Comparison of ENCODE assay signal across 9 cellular contexts in the genomic region with DNA sequence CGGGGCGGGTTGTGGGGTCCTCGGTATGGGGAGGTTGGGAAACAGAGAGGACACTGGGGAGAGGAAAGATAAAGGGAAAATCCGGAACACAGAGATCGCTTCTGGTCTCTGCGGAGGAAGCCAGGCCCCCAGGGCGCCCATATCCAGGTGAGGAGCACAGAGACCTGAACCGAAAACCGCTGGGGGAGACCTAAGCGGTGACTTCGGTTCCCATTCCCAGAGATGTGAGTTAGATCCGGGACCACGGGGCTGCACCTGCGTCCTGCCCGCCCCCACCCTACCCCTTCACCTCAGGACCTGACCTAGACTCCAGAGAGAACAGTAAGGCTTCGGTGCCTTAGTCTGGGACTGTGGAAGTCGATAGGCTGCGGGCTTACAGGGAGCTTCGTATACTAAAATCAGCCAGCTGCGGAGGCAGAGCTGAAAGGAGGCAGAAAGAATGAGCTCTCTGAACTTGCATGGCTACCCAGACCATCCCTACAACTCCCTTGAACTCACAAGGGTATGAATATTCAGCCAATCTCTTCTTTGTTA. TPM values are rescaled to one million over a fixed set of nuclear protein-coding genes. Genes with fewer than 3 reads are reported as not detected.
DNase-seq lines count a peak whose midpoint lies in the region; ATAC-seq, FAIRE-seq and TF ChIP-seq lines count a peak whose summit lies in the region.
"Had no signal": no experiment of that assay in that cellular context is flagged by ENCODE, and none has a peak within 500 bp of the region (broad histone marks: within the 10 kb centered on the region; RNA-seq: fewer than 3 reads in every experiment).

No MANE protein-coding gene starts in this region.

- no peaks in the 10 kb centered on the region for H3K27me3 Mint-ChIP-seq in CD4-positive, CD25-positive, alpha-beta regulatory T cell

- DNase-seq in CD4-positive, CD25-positive, alpha-beta regulatory T cell: peak in 1 of 3 donors; percentile 40
- DNase-seq in GM19239 (ENCODE audit: insufficient read length, low spot score): no peak
- no peak for DNase-seq in SK-N-SH
- peak; percentile 92 for DNase-seq in esophagus muscularis mucosa (ENCODE audit: extremely low spot score)
- no peak for DNase-seq in dedifferentiated amniotic fluid mesenchymal stem cell (ENCODE audit: extremely low spot score)
- no peak for DNase-seq in GM10248 (ENCODE audit: extremely low spot score)

- H3K9ac ChIP-seq in SK-N-SH: peak overlapping the region; percentile 99

- H3F3A ChIP-seq in SK-N-SH (replicated peaks; ENCODE audit: insufficient read depth): peaks cover 18% of the 10 kb centered on the region

- intact Hi-C loops in esophagus muscularis mucosa (cut with DNase I): loop anchor here (10.0 kb wide), 1 partner anchor 259 kb away; no protein-coding TSS in a partner anchor

- H3K4me3 ChIP-seq in CD4-positive, CD25-positive, alpha-beta regulatory T cell (ENCODE audit: low read depth, low read length): peak overlapping the region; percentile 81
- H3K4me3 ChIP-seq in SK-N-SH (ENCODE audit: low read depth in 2 of 2, low read length in 1 of 2) (peak overlapping the region; percentile 95 to 98), esophagus muscularis mucosa (peak overlapping the region; percentile 91 to 100 (median 92)), neuron (ENCODE audit: low read length) (peak overlapping the region; percentile 97)

- H3K27me3 ChIP-seq in CD4-positive, CD25-positive, alpha-beta regulatory T cell (ENCODE audit: control insufficient read depth, insufficient read depth, low read length): no peaks in the 10 kb centered on the region
- H3K27me3 ChIP-seq in SK-N-SH (ENCODE audit: insufficient read depth) (no peaks in the 10 kb centered on the region), esophagus muscularis mucosa (no peaks in the 10 kb centered on the region), neuron (ENCODE audit: insufficient read depth, low read length) (no peaks in the 10 kb centered on the region)

- POLR2A ChIA-PET in SK-N-SH (lab: Yijun Ruan, JAX): no interaction called here
- POLR2A ChIA-PET in GM10248 (lab: Yijun Ruan, JAX): no interaction called here

- H3K36me3 ChIP-seq in CD4-positive, CD25-positive, alpha-beta regulatory T cell (ENCODE audit: control insufficient read depth, insufficient read depth, low read length): no peaks in the 10 kb centered on the region
- peaks cover 2 to 4% of the 10 kb centered on the region in 2 experiments for H3K36me3 ChIP-seq in SK-N-SH (replicated peaks in 1 of 2; ENCODE audit: control insufficient read depth in 1 of 2, insufficient read depth in 2 of 2, low read length in 1 of 2)
- no peaks in the 10 kb centered on the region for H3K36me3 ChIP-seq in esophagus muscularis mucosa
- peaks cover 2% of the 10 kb centered on the region for H3K36me3 ChIP-seq in neuron (ENCODE audit: insufficient read depth, low read length)

- H4K20me1 ChIP-seq in SK-N-SH (ENCODE audit: insufficient read depth): peaks cover 40% of the 10 kb centered on the region

- peak overlapping the region; percentile 80 for H2AFZ ChIP-seq in SK-N-SH (ENCODE audit: low read depth)
- peak overlapping the region; percentile 96 for H2AFZ ChIP-seq in neuron (ENCODE audit: low read depth, low read length)

- no peak for TF ChIP-seq POLR2A in esophagus muscularis mucosa (IDR thresholded peaks at IDR 0.05; ENCODE audit: low read depth)

- H3K79me2 ChIP-seq in SK-N-SH (ENCODE audit: insufficient read depth): peaks cover 45% of the 10 kb centered on the region

- H3K36me3 Mint-ChIP-seq in CD4-positive, CD25-positive, alpha-beta regulatory T cell: peaks cover 3% of the 10 kb centered on the region

- no peaks in the 10 kb centered on the region for H3K9me3 ChIP-seq in CD4-positive, CD25-positive, alpha-beta regulatory T cell (ENCODE audit: control insufficient read depth in 2 of 2, low read length in 2 of 2)
- no peaks in the 10 kb centered on the region for H3K9me3 ChIP-seq in SK-N-SH
- no peaks in the 10 kb centered on the region for H3K9me3 ChIP-seq in esophagus muscularis mucosa
- no peaks in the 10 kb centered on the region for H3K9me3 ChIP-seq in neuron (ENCODE audit: low read length)

- no peak for TF ChIP-seq CTCF in SK-N-SH (IDR thresholded peaks at IDR 0.05)
- TF ChIP-seq CTCF in esophagus muscularis mucosa (IDR thresholded peaks at IDR 0.05): no peak
- no peak for TF ChIP-seq CTCF in GM10248 (IDR thresholded peaks at IDR 0.05; ENCODE audit: control extremely low read depth, extremely low read depth, low read depth, missing control alignments)

- H3K4me1 Mint-ChIP-seq in CD4-positive, CD25-positive, alpha-beta regulatory T cell: peaks cover 14 to 59% (median 39%) of the 10 kb centered on the region in 4 donors

- peak; percentile 2 to 9 for ATAC-seq in CD4-positive, CD25-positive, alpha-beta regulatory T cell (ENCODE audit: low read depth in 2 of 2)
- peak; percentile 2 for ATAC-seq in HG03439 (IDR thresholded peaks at IDR 0.05; ENCODE audit: unreplicated experiment)

- CTCF ChIA-PET in SK-N-SH (lab: Yijun Ruan, JAX) (interaction anchor here (0.8 to 5.6 kb wide), 7 partner anchors 29 to 254 kb away, joined by 3 to 74 read pairs (median 5); a partner anchor contains a TSS), GM10248 (lab: Yijun Ruan, JAX) (interaction anchor here (0.6 to 7.9 kb wide), 6 partner anchors 14 to 373 kb away, joined by 3 to 165 read pairs (median 28); no protein-coding TSS in a partner anchor)

- peak overlapping the region; percentile 85 to 100 (median 98) for H3K4me3 Mint-ChIP-seq in CD4-positive, CD25-positive, alpha-beta regulatory T cell

- 2% methylated on average over 15 of the region's 20 CpGs for WGBS in SK-N-SH (ENCODE audit: low lambda C conversion rate)
- WGBS in esophagus muscularis mucosa: 0% methylated on average over 9 of the region's 20 CpGs

- peaks cover 0 to 2% (median 0%) of the 10 kb centered on the region in 7 donors for H3K9me3 Mint-ChIP-seq in CD4-positive, CD25-positive, alpha-beta regulatory T cell

- TF ChIP-seq EP300 in SK-N-SH (IDR thresholded peaks at IDR 0.05; ENCODE audit: borderline replicate concordance in 1 of 2, low read depth in 1 of 2, low read length in 1 of 2): no peak
- no peak for TF ChIP-seq EP300 in esophagus muscularis mucosa (IDR thresholded peaks at IDR 0.05)

- no peak for TF ChIP-seq RAD21 in SK-N-SH (IDR thresholded peaks at IDR 0.05; ENCODE audit: low read length)

- peaks cover 47% of the 10 kb centered on the region for H3K4me1 ChIP-seq in CD4-positive, CD25-positive, alpha-beta regulatory T cell (ENCODE audit: control insufficient read depth, insufficient read depth, low read length, poor library complexity, severe bottlenecking)
- H3K4me1 ChIP-seq in SK-N-SH (ENCODE audit: control insufficient read depth in 1 of 2, insufficient read depth in 2 of 2, low read depth in 1 of 2, low read length in 1 of 2) (peaks cover 10 to 12% of the 10 kb centered on the region in 2 experiments; a peak in 3 of 4 replicates), esophagus muscularis mucosa (peaks cover 25 to 59% (median 52%) of the 10 kb centered on the region in 4 donors), neuron (ENCODE audit: insufficient read depth, low read length) (peaks cover 16% of the 10 kb centered on the region)

- peak overlapping the region; percentile 99 for H3K27ac ChIP-seq in CD4-positive, CD25-positive, alpha-beta regulatory T cell (ENCODE audit: insufficient read depth, low read length, poor library complexity, severe bottlenecking)
- peak overlapping the region; percentile 99 for H3K27ac ChIP-seq in SK-N-SH (ENCODE audit: low read depth in 2 of 2, low read length in 1 of 2)
- peak overlapping the region; percentile 99 to 100 (median 100) for H3K27ac ChIP-seq in esophagus muscularis mucosa (replicated peaks in 1 of 4)

- FAIRE-seq in GM19239 (lab: Jason Lieb, UNC): peak; percentile 42

- H3K9me2 ChIP-seq in SK-N-SH: no peaks in the 10 kb centered on the region

- H3K27ac Mint-ChIP-seq in CD4-positive, CD25-positive, alpha-beta regulatory T cell: peak overlapping the region; percentile 60 to 99 (median 99)

- H3K4me2 ChIP-seq in SK-N-SH: peak overlapping the region; percentile 95

TF ChIP-seq in SK-N-SH, 30 proteins besides CTCF, POLR2A, EP300 and RAD21:
- TF ChIP-seq YY1 (IDR thresholded peaks at IDR 0.05; ENCODE audit: low read depth) (0 out of 2 replicates have a peak, but pooled peaks have one; percentile 8), NRF1 (IDR thresholded peaks at IDR 0.05; ENCODE audit: low read depth, low read length) (no peak)

RNA-seq across cellular contexts. Expression of a gene that starts 0.5 kb away (rescaled TPM):
- total RNA-seq in CD4-positive, CD25-positive, alpha-beta regulatory T cell: 65.8 TPM
- polyA plus RNA-seq in CD4-positive, CD25-positive, alpha-beta regulatory T cell: 10 to 100 TPM; 18.3 to 23.6 (median 19.8) TPM
- 13.0 and 18.2 TPM in 2 replicates for polyA plus RNA-seq in SK-N-SH (2012; rRNA removed)
- polyA plus RNA-seq in SK-N-SH (2012; cell fraction: cytosol; rRNA removed): 18.1 and 22.2 TPM in 2 replicates
- polyA plus RNA-seq in SK-N-SH (2012; cell fraction: nucleus; rRNA removed): 19.0 and 30.7 TPM in 2 replicates
- total RNA-seq in esophagus muscularis mucosa: 10 to 100 TPM; 50.0 to 73.1 (median 53.6) TPM

RNA-seq across cellular contexts. Expression of a gene that starts 50.5 kb away (rescaled TPM):
- total RNA-seq in CD4-positive, CD25-positive, alpha-beta regulatory T cell: not detected
- not detected for polyA plus RNA-seq in CD4-positive, CD25-positive, alpha-beta regulatory T cell
- not detected in 2 replicates for polyA plus RNA-seq in SK-N-SH (2012; rRNA removed)
- polyA plus RNA-seq in SK-N-SH (2012; cell fraction: cytosol; rRNA removed): not detected in 2 replicates
- not detected in 2 replicates for polyA plus RNA-seq in SK-N-SH (2012; cell fraction: nucleus; rRNA removed)
- total RNA-seq in esophagus muscularis mucosa: not detected
- total RNA-seq: T-helper 1 cell treated with Interleukin-12 subunit alpha and Interleukin-12 subunit beta and Interleukin-4 antibody, amounts not matched to agents 30 ng/mL and 1 ng/mL, for 36 hours had no signal
